Comparison of ENCODE assay signal across 13 cellular contexts in the genomic region with DNA sequence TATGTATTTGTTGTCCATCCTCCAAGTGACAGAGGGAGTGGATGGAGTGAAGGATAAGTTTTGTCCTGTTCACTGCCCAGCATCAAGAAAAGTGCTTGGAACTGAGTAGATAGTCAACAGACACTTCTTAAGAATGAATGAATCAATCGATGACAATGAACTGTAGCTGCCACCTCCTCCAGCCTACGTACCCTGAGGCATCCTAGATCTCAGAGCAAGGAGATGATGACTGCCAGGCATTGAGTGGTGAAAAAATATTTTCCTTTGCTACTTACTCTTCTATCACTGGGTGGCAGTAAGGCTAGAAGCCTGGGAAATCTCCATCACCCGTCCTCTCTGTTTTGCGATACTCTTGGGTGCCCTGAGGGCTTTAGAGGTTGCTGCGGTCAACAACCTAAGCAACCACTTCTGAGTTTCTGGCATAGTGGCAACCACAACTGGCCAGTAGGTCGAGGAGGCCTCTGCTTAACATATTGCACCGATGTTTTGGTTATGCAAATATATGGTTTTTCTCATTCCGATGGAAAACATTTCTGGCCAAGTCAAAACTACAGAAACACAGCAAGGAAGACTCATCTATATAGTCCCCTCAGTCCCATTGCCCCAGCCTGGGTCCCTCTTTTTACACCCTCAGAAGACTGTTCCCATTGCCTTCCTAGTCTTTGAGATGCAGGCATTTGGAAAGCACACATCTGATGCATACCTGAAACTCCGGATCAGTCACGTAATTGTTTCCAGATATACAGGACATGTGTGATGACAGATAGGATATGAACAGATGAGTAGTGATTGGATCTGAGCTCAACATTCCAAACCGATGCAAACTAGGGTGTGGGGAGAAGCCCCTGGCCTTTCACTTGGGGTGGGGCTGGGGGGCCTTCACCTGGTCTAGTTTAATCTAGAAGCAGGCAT.
A peak's percentile ranks its signal among the peaks of the same experiment; 100 is the strongest.
DNase-seq lines count a peak whose midpoint lies in the region; ATAC-seq lines count a peak whose summit lies in the region.
"Had no signal": no experiment of that assay in that cellular context is flagged by ENCODE, and none has a peak within 500 bp of the region (broad histone marks: within the 10 kb centered on the region; RNA-seq: fewer than 3 reads in every experiment).

No MANE protein-coding gene starts in this region.

- H3K27me3 Mint-ChIP-seq in activated naive CD4-positive, alpha-beta T cell treated with anti-CD3 and anti-CD28 coated beads, Interleukin-2, amount 50 U/mL, for 24 hours: no peaks in the 10 kb centered on the region

- ATAC-seq in stimulated activated effector memory CD8-positive, alpha-beta T cell treated with anti-CD3 and anti-CD28 coated beads, Interleukin-12 subunit alpha, Interleukin-12 subunit beta, amount 100 ng/mL, for 72 hours: peak; percentile 16
- ATAC-seq in GM21723 (IDR thresholded peaks at IDR 0.05; ENCODE audit: unreplicated experiment): no peak
- no peak for ATAC-seq in GM21825 (IDR thresholded peaks at IDR 0.05; ENCODE audit: unreplicated experiment)
- no peak for ATAC-seq in GM18498 (IDR thresholded peaks at IDR 0.05; ENCODE audit: unreplicated experiment)

- no peaks in the 10 kb centered on the region for H3K9me3 Mint-ChIP-seq in activated naive CD4-positive, alpha-beta T cell treated with anti-CD3 and anti-CD28 coated beads, Interleukin-2, amount 50 U/mL, for 24 hours
- no peaks in the 10 kb centered on the region for H3K9me3 Mint-ChIP-seq in stimulated activated effector memory CD8-positive, alpha-beta T cell treated with anti-CD3 and anti-CD28 coated beads, Interleukin-12 subunit alpha, Interleukin-12 subunit beta, amount 100 ng/mL, for 72 hours
- H3K9me3 Mint-ChIP-seq: nephron progenitor cell had no signal

- H3K4me1 Mint-ChIP-seq in activated naive CD4-positive, alpha-beta T cell treated with anti-CD3 and anti-CD28 coated beads, Interleukin-2, amount 50 U/mL, for 24 hours: peaks cover 95% of the 10 kb centered on the region
- peaks cover 75% of the 10 kb centered on the region for H3K4me1 Mint-ChIP-seq in stimulated activated effector memory CD8-positive, alpha-beta T cell treated with anti-CD3 and anti-CD28 coated beads, Interleukin-12 subunit alpha, Interleukin-12 subunit beta, amount 100 ng/mL, for 72 hours

- no peak for DNase-seq in activated naive CD4-positive, alpha-beta T cell treated with Interleukin-2 at 50 U/mL for 16 hours
- DNase-seq in HPDE6-E6E7 (ENCODE audit: extremely low spot score) (peak; percentile 17), amniotic stem cell (lab: John Stamatoyannopoulos, UW) (peak; percentile 48)
- no peak for DNase-seq in stimulated activated effector memory CD8-positive, alpha-beta T cell treated with anti-CD3 and anti-CD28 coated beads, Interleukin-12 subunit alpha, Interleukin-12 subunit beta, amount 100 ng/mL, for 72 hours (ENCODE audit: low spot score in 2 of 2)
- DNase-seq: activated naive CD4-positive, alpha-beta T cell treated with anti-CD3 and anti-CD28 coated beads, Interleukin-2, amount 50 U/mL, for 16 hours; MM.1S; nephron progenitor cell; stimulated activated naive CD4-positive, alpha-beta T cell; WERI-Rb-1 had no signal

- peak overlapping the region; percentile 77 for H3K27ac Mint-ChIP-seq in activated naive CD4-positive, alpha-beta T cell treated with anti-CD3 and anti-CD28 coated beads, Interleukin-2, amount 50 U/mL, for 24 hours
- H3K27ac Mint-ChIP-seq in stimulated activated effector memory CD8-positive, alpha-beta T cell treated with anti-CD3 and anti-CD28 coated beads, Interleukin-12 subunit alpha, Interleukin-12 subunit beta, amount 100 ng/mL, for 72 hours: peak overlapping the region; percentile 75
- H3K27ac Mint-ChIP-seq: nephron progenitor cell had no signal

- no peak overlapping the region for H3K4me3 Mint-ChIP-seq in activated naive CD4-positive, alpha-beta T cell treated with anti-CD3 and anti-CD28 coated beads, Interleukin-2, amount 50 U/mL, for 24 hours
- no peak overlapping the region for H3K4me3 Mint-ChIP-seq in stimulated activated effector memory CD8-positive, alpha-beta T cell treated with anti-CD3 and anti-CD28 coated beads, Interleukin-12 subunit alpha, Interleukin-12 subunit beta, amount 100 ng/mL, for 72 hours
- H3K4me3 Mint-ChIP-seq: nephron progenitor cell had no signal

- peaks cover 13% of the 10 kb centered on the region for H3K36me3 Mint-ChIP-seq in activated naive CD4-positive, alpha-beta T cell treated with anti-CD3 and anti-CD28 coated beads, Interleukin-2, amount 50 U/mL, for 24 hours
- no peaks in the 10 kb centered on the region for H3K36me3 Mint-ChIP-seq in stimulated activated effector memory CD8-positive, alpha-beta T cell treated with anti-CD3 and anti-CD28 coated beads, Interleukin-12 subunit alpha, Interleukin-12 subunit beta, amount 100 ng/mL, for 72 hours

Comparison
In these comparisons a context has a peak if more than half of its experiments do, and no peak if none do; other contexts are left out.
1. DNase-seq: peak in HPDE6-E6E7 (single experiment) and amniotic stem cell (single experiment); none in activated naive CD4-positive, alpha-beta T cell treated with Interleukin-2 at 50 U/mL for 16 hours (single experiment) and stimulated activated effector memory CD8-positive, alpha-beta T cell treated with anti-CD3 and anti-CD28 coated beads, Interleukin-12 subunit alpha, Interleukin-12 subunit beta, amount 100 ng/mL, for 72 hours (0 of 2).